Comparison of ENCODE assay signal across 9 cellular contexts in the genomic region with DNA sequence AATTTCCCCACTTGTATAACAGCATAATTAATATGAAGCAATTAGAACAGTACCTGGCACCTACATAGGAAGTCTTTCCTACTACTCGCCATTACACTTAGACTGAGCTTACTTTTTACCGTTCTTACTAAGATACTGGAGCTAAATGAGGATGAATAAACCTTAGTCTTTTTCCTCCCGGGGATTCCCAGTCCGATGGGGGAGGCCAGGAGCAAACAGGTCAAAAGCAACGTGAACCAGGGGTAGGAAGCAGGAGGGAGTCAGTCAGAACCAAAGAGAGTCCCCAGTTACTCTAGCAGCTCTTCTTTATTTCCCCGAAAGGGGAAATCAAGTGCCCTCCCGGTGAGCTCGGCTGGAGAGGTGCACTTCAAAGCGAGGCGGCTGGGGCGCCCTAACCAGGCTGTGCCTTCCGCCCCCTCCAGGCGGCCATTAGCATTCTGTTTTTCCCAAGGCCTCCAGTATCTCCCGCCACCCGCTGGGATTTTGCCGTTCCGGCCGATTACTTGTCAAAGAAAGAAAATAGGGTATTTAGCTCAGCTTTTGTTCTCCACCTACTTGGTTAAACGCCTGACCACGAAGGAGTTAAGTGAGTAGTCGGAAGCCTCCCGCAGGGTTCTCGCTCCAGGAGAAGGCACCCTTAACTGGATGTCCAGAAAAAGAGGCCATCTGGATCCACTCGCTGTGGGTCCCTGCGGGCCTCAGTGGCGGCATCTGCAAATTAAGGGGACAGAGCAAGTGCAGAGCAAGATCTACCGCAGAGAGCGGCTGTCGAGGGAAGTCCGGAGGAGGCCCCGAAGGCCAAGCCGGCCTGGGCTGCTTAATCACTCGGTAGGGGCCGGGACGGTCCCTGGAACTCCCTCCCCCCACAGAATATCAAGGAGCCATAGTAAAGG. TPM values are rescaled to one million over a fixed set of nuclear protein-coding genes. Genes with fewer than 3 reads are reported as not detected.
DNase-seq lines count a peak whose midpoint lies in the region; ATAC-seq, FAIRE-seq and TF ChIP-seq lines count a peak whose summit lies in the region.
"Had no signal": no experiment of that assay in that cellular context is flagged by ENCODE, and none has a peak within 500 bp of the region (broad histone marks: within the 10 kb centered on the region; RNA-seq: fewer than 3 reads in every experiment).

No MANE protein-coding gene starts in this region.

- no peak overlapping the region for H3K27ac ChIP-seq in astrocyte (ENCODE audit: low read depth, low read length)

- no peak overlapping the region for H2AFZ ChIP-seq in astrocyte (ENCODE audit: low read depth, low read length)

- H3K36me3 Mint-ChIP-seq in astrocyte (ENCODE audit: low read depth, unreplicated experiment): no peaks in the 10 kb centered on the region
- H3K36me3 Mint-ChIP-seq in mesothelial cell of epicardium: no peaks in the 10 kb centered on the region

- H3K9ac ChIP-seq in astrocyte (ENCODE audit: low read length): no peak overlapping the region

- peaks cover 93% of the 10 kb centered on the region for H3K27me3 ChIP-seq in astrocyte (ENCODE audit: insufficient read depth, low read length)

- H3K36me3 ChIP-seq in astrocyte (ENCODE audit: insufficient read depth, low read length): no peaks in the 10 kb centered on the region

- no peak for FAIRE-seq in astrocyte (lab: Jason Lieb, UNC)

- peaks cover under 1% of the 10 kb centered on the region for H4K20me1 ChIP-seq in astrocyte (ENCODE audit: insufficient read depth, low read length)

- H3K4me1 ChIP-seq in astrocyte (ENCODE audit: insufficient read depth, low read length): peaks cover 13% of the 10 kb centered on the region

- H3K4me3 Mint-ChIP-seq in astrocyte (ENCODE audit: unreplicated experiment) (peak overlapping the region; percentile 56), mesothelial cell of epicardium (peak overlapping the region; percentile 36)

- H3K27me3 Mint-ChIP-seq in astrocyte (ENCODE audit: low read depth, unreplicated experiment): peaks cover 94% of the 10 kb centered on the region
- peaks cover 96% of the 10 kb centered on the region for H3K27me3 Mint-ChIP-seq in mesothelial cell of epicardium (ENCODE audit: low read depth)

- no peaks in the 10 kb centered on the region for H3K79me2 ChIP-seq in astrocyte (ENCODE audit: insufficient read depth, low read length)

- peak overlapping the region; percentile 41 for H3K27ac Mint-ChIP-seq in astrocyte (ENCODE audit: unreplicated experiment)
- no peak overlapping the region for H3K27ac Mint-ChIP-seq in mesothelial cell of epicardium

- H3K4me2 ChIP-seq in astrocyte (ENCODE audit: low read length): peak overlapping the region; percentile 65

- ATAC-seq in HG02759 (IDR thresholded peaks at IDR 0.05; ENCODE audit: unreplicated experiment): peak; percentile 64
- no peak for ATAC-seq in GM19351 (IDR thresholded peaks at IDR 0.05; ENCODE audit: unreplicated experiment)
- ATAC-seq in GM18519 (IDR thresholded peaks at IDR 0.05; ENCODE audit: low FRiP score, unreplicated experiment): no peak
- no peak for ATAC-seq in HG03045 (IDR thresholded peaks at IDR 0.05; ENCODE audit: unreplicated experiment)

- peaks cover 12% of the 10 kb centered on the region for H3K9me3 Mint-ChIP-seq in astrocyte (ENCODE audit: unreplicated experiment)
- no peaks in the 10 kb centered on the region for H3K9me3 Mint-ChIP-seq in mesothelial cell of epicardium

- no peak overlapping the region for H3K4me3 ChIP-seq in astrocyte (ENCODE audit: insufficient read depth, low read depth, low read length)

- DNase-seq in astrocyte (ENCODE audit: low read depth): no peak
- peak in 1 of 2 experiments; percentile 48 for DNase-seq in mesothelial cell of epicardium (ENCODE audit: low spot score in 2 of 2, unreplicated experiment in 2 of 2)
- DNase-seq in NK-92 treated with Interleukin-12 subunit alpha and Interleukin-12 subunit beta, amount 100 ng/mL, for 24 hours (lab: John Stamatoyannopoulos, UW): no peak
- DNase-seq: effector CD4-positive, alpha-beta T cell had no signal

- H3K4me1 Mint-ChIP-seq in astrocyte (ENCODE audit: low read depth, unreplicated experiment) (peaks cover 4% of the 10 kb centered on the region), mesothelial cell of epicardium (peaks cover 19% of the 10 kb centered on the region)

- TF ChIP-seq CTCF in GM12873 (IDR thresholded peaks at IDR 0.05; ENCODE audit: insufficient read depth, low read depth, low read length, missing control alignments) (peak; percentile 15), astrocyte (IDR thresholded peaks at IDR 0.05; ENCODE audit: insufficient read depth, low read depth, low read length) (no peak), mesothelial cell of epicardium (IDR thresholded peaks at IDR 0.05; ENCODE audit: unreplicated experiment) (no peak)

- peaks cover 6% of the 10 kb centered on the region for H3K9me3 ChIP-seq in astrocyte (ENCODE audit: insufficient read depth, low read depth, low read length)

RNA-seq across cellular contexts. Expression of gene EOMES, which starts 6.3 kb away (rescaled TPM):
- not detected in 2 replicates for total RNA-seq in astrocyte
- not detected in 3 replicates for total RNA-seq in mesothelial cell of epicardium
